Comparison of ENCODE assay signal across 8 cellular contexts in genomic region chrX:152904151-152905080, GRCh38. TPM values are rescaled to one million over a fixed set of nuclear protein-coding genes. Genes with fewer than 3 reads are reported as not detected.
DNase-seq lines count a peak whose midpoint lies in the region; ATAC-seq lines count a peak whose summit lies in the region.

No MANE protein-coding gene starts in this region.

- no peak overlapping the region for H3K4me3 ChIP-seq in CD4-positive, alpha-beta memory T cell (ENCODE audit: low read length in 2 of 2)

- peak in 4 of 5 donors; percentile 20 to 31 (median 26) for DNase-seq in CD4-positive, alpha-beta memory T cell
- DNase-seq in NCI-H748 treated with DMSO at 0.1 percent for 48 hours (lab: John Stamatoyannopoulos, UW), result peak; percentile 1
- DNase-seq in Right ventricle myocardium superior, result peak; percentile 56
- DNase-seq in renal cortical epithelial cell (ENCODE audit: low read depth), result peak; percentile 79
- no peak for DNase-seq in middle frontal gyrus (ENCODE audit: extremely low spot score, low spot score)

- no peaks in the 10 kb centered on the region for H3K4me1 Mint-ChIP-seq in CD4-positive, alpha-beta memory T cell
- no peaks in the 10 kb centered on the region for H3K4me1 Mint-ChIP-seq in activated T-helper 17 cell treated with anti-CD3 and anti-CD28 coated beads, Interleukin-2, amount 50 U/mL, for 72 hours

- H3K4me1 ChIP-seq in CD4-positive, alpha-beta memory T cell (ENCODE audit: insufficient read depth, low read length), result no peaks in the 10 kb centered on the region

- no peak overlapping the region for H3K27ac ChIP-seq in CD4-positive, alpha-beta memory T cell (ENCODE audit: low read depth, low read length)

- H3K27me3 ChIP-seq in CD4-positive, alpha-beta memory T cell (ENCODE audit: insufficient read depth, low read length), result no peaks in the 10 kb centered on the region

- CTCF ChIA-PET in CD4-positive, alpha-beta memory T cell (lab: Charles Lee; ENCODE audit: partially characterized antibody), result no interaction called here

- no peak overlapping the region for H3K4me3 Mint-ChIP-seq in CD4-positive, alpha-beta memory T cell
- no peak overlapping the region for H3K4me3 Mint-ChIP-seq in activated T-helper 17 cell treated with anti-CD3 and anti-CD28 coated beads, Interleukin-2, amount 50 U/mL, for 72 hours

- H3K27me3 Mint-ChIP-seq in CD4-positive, alpha-beta memory T cell, result peaks cover 2 to 6% of the 10 kb centered on the region in 2 donors
- H3K27me3 Mint-ChIP-seq in activated T-helper 17 cell treated with anti-CD3 and anti-CD28 coated beads, Interleukin-2, amount 50 U/mL, for 72 hours, result peaks cover 3% of the 10 kb centered on the region

- POLR2A ChIA-PET in CD4-positive, alpha-beta memory T cell (lab: Charles Lee; ENCODE audit: partially characterized antibody), result no interaction called here

- H3K36me3 ChIP-seq in CD4-positive, alpha-beta memory T cell (ENCODE audit: insufficient read depth, low read length), result no peaks in the 10 kb centered on the region

- no peaks in the 10 kb centered on the region for H3K9me3 Mint-ChIP-seq in CD4-positive, alpha-beta memory T cell
- no peaks in the 10 kb centered on the region for H3K9me3 Mint-ChIP-seq in activated T-helper 17 cell treated with anti-CD3 and anti-CD28 coated beads, Interleukin-2, amount 50 U/mL, for 72 hours

- peak overlapping the region in 1 of 7 donors; percentile 19 for H3K27ac Mint-ChIP-seq in CD4-positive, alpha-beta memory T cell
- no peak overlapping the region for H3K27ac Mint-ChIP-seq in activated T-helper 17 cell treated with anti-CD3 and anti-CD28 coated beads, Interleukin-2, amount 50 U/mL, for 72 hours

- ATAC-seq in GM21447 (IDR thresholded peaks at IDR 0.05; ENCODE audit: unreplicated experiment) (peak; percentile 57), Right ventricle myocardium superior (ENCODE audit: poor library complexity) (peak; percentile 68), HG02759 (IDR thresholded peaks at IDR 0.05; ENCODE audit: unreplicated experiment) (no peak)
- peak; percentile 45 for ATAC-seq in activated T-helper 17 cell treated with anti-CD3 and anti-CD28 coated beads, Interleukin-2, amount 50 U/mL, for 72 hours (replicated peaks)

- intact Hi-C loops in CD4-positive, alpha-beta memory T cell (cut with micrococcal nuclease), result no loop called here
- intact Hi-C loops in Right ventricle myocardium superior (cut with DNase I), result no loop called here

- H3K36me3 Mint-ChIP-seq in CD4-positive, alpha-beta memory T cell, result no peaks in the 10 kb centered on the region
- no peaks in the 10 kb centered on the region for H3K36me3 Mint-ChIP-seq in activated T-helper 17 cell treated with anti-CD3 and anti-CD28 coated beads, Interleukin-2, amount 50 U/mL, for 72 hours (ENCODE audit: low read depth)

- no peaks in the 10 kb centered on the region for H3K9me3 ChIP-seq in CD4-positive, alpha-beta memory T cell (ENCODE audit: control insufficient read depth in 1 of 2, low read length in 2 of 2)

RNA-seq across cellular contexts. Expression of gene ZNF185, which starts 6.5 kb away (rescaled TPM):
- total RNA-seq in CD4-positive, alpha-beta memory T cell, result 1 to 10 TPM; 2.0 to 2.2 TPM
- 1 to 10 TPM; 2.7 to 2.9 TPM for polyA plus RNA-seq in CD4-positive, alpha-beta memory T cell
- total RNA-seq in activated T-helper 17 cell treated with anti-CD3 and anti-CD28 coated beads, Interleukin-2, amount 50 U/mL, for 72 hours, result 1 to 10 TPM; 2.3 TPM
- total RNA-seq in Right ventricle myocardium superior (1.6 TPM), renal cortical epithelial cell (45.3 and 63.4 TPM in 2 replicates)

Comparison
In these comparisons a context has a peak if more than half of its experiments do, and no peak if none do; other contexts are left out.
1. RNA of gene ZNF185, which starts 6.5 kb away (total RNA-seq): 45.3 to 63.4 TPM in renal cortical epithelial cell; 2.3 TPM in activated T-helper 17 cell treated with anti-CD3 and anti-CD28 coated beads, Interleukin-2, amount 50 U/mL, for 72 hours, 2.0 to 2.2 TPM in CD4-positive, alpha-beta memory T cell and 1.6 TPM in Right ventricle myocardium superior (single experiment); every median in the first group is over 10 times any median in the second.